ENCODE assay signal across 18 cellular contexts in genomic region chr11:58508005-58508404, GRCh38. TPM values are rescaled to one million over a fixed set of nuclear protein-coding genes. Genes with fewer than 3 reads are reported as not detected.
DNase-seq lines count a peak whose midpoint lies in the region; ATAC-seq, FAIRE-seq and TF ChIP-seq lines count a peak whose summit lies in the region.
"Had no signal": no experiment of that assay in that cellular context is flagged by ENCODE, and none has a peak within 500 bp of the region (broad histone marks: within the 10 kb centered on the region; RNA-seq: fewer than 3 reads in every experiment).

TSS of gene OR5B21 (minus strand) at chr11:58508105. CDS start at chr11:58508105, 0 bp downstream.

- intact Hi-C loops in activated CD4-positive, alpha-beta T cell treated with anti-CD3 and anti-CD28 coated beads for 36 hours (cut with DNase I, micrococcal nuclease), result loop anchor here in 1 of 2 experiments (5.0 kb wide), 1 partner anchor 116 kb away; no protein-coding TSS in a partner anchor
- intact Hi-C loops in IMR-90 (cut with micrococcal nuclease), result no loop called here

- H3K18ac ChIP-seq in IMR-90 (ENCODE audit: low read depth, low read length), result peak within 1 kb of the TSS; percentile 85

- H3K4me1 ChIP-seq in IMR-90 (ENCODE audit: control insufficient read depth, insufficient read depth, low read length) (peaks cover 4% of the 10 kb centered on the region; the same call in 1 of the 2 replicates), astrocyte (ENCODE audit: insufficient read depth, low read length) (no peaks in the 10 kb centered on the region), tibial nerve (no peaks in the 10 kb centered on the region)
- H3K4me1 ChIP-seq: BLaER1 had no signal

- H2AK9ac ChIP-seq in IMR-90 (replicated peaks; ENCODE audit: low read depth, low read length, poor library complexity), result peak within 1 kb of the TSS; percentile 30

- H3K27ac ChIP-seq in IMR-90 (ENCODE audit: insufficient read depth, low read length) (no peak within 1 kb of the TSS), astrocyte (ENCODE audit: low read depth, low read length) (no peak within 1 kb of the TSS), tibial nerve (no peak within 1 kb of the TSS)
- H3K27ac ChIP-seq: 22Rv1, BLaER1, GM23248, HL-60 had no signal

- peak within 1 kb of the TSS; percentile 30; the same call in 2 of the 3 replicates for H2BK15ac ChIP-seq in IMR-90 (ENCODE audit: low read depth, low read length)

- peak within 1 kb of the TSS; percentile 87 for H2BK120ac ChIP-seq in IMR-90 (ENCODE audit: low read depth, low read length)

- H3K9me1 ChIP-seq in IMR-90 (ENCODE audit: insufficient read depth, low read length), result peaks cover 2% of the 10 kb centered on the region; the same call in 1 of the 2 replicates

- TF ChIP-seq CTCF in IMR-90 (conservative IDR thresholded peaks at IDR 0.05; ENCODE audit: low read depth, low read length) (no peak), astrocyte (IDR thresholded peaks at IDR 0.05; ENCODE audit: insufficient read depth, low read depth, low read length) (no peak), tibial nerve (IDR thresholded peaks at IDR 0.05) (no peak)

- no peak for FAIRE-seq in astrocyte (lab: Jason Lieb, UNC)
- FAIRE-seq: H54 had no signal

- H2AK5ac ChIP-seq in IMR-90 (ENCODE audit: low read depth, low read length), result peak within 1 kb of the TSS; percentile 56; the same call in 1 of the 2 replicates

- no peaks in the 10 kb centered on the region for H3K9me3 ChIP-seq in IMR-90 (ENCODE audit: control insufficient read depth, insufficient read depth, low read length)
- H3K9me3 ChIP-seq in astrocyte (ENCODE audit: insufficient read depth, low read depth, low read length), result no peaks in the 10 kb centered on the region
- H3K9me3 ChIP-seq in tibial nerve, result no peaks in the 10 kb centered on the region
- H3K9me3 ChIP-seq: BLaER1 had no signal

- no peaks in the 10 kb centered on the region for H3K9me3 Mint-ChIP-seq in activated CD4-positive, alpha-beta T cell treated with anti-CD3 and anti-CD28 coated beads for 36 hours (ENCODE audit: low read depth)
- no peaks in the 10 kb centered on the region for H3K9me3 Mint-ChIP-seq in astrocyte (ENCODE audit: unreplicated experiment)
- peaks cover 5% of the 10 kb centered on the region for H3K9me3 Mint-ChIP-seq in stimulated activated memory B cell treated with anti-CD40 and anti-IgM and Interleukin-4, amounts not matched to agents 10 μg/mL and 1 μg/mL and 100 μg/mL, for 72 hours
- no peaks in the 10 kb centered on the region for H3K9me3 Mint-ChIP-seq in activated CD8-positive, alpha-beta memory T cell treated with anti-CD3 and anti-CD28 coated beads, Interleukin-2, amount 10 ng/mL, durations not matched to agents 7 days and 5 days (ENCODE audit: low read depth)
- H3K9me3 Mint-ChIP-seq: CD4-positive, CD25-positive, alpha-beta regulatory T cell had no signal

- H3K56ac ChIP-seq in IMR-90 (ENCODE audit: extremely low read depth, insufficient read depth, low read length), result no peak within 1 kb of the TSS

- H4K91ac ChIP-seq in IMR-90 (ENCODE audit: insufficient read depth, low read depth, low read length), result peak within 1 kb of the TSS; percentile 70

- no peaks in the 10 kb centered on the region for H3K79me1 ChIP-seq in IMR-90 (ENCODE audit: low read depth in 1 of 2, low read length in 2 of 2)

- DNase-seq in activated CD4-positive, alpha-beta T cell treated with anti-CD3 and anti-CD28 coated beads for 36 hours, result no peak
- DNase-seq in activated CD4-positive, alpha-beta T cell treated with anti-CD3 and anti-CD28 coated beads for 1 hour, result no peak
- DNase-seq in IMR-90, result no peak
- DNase-seq in astrocyte (ENCODE audit: low read depth), result no peak
- no peak for DNase-seq in tibial nerve (ENCODE audit: low spot score in 2 of 2)
- no peak for DNase-seq in occipital lobe (lab: John Stamatoyannopoulos, UW)
- no peak for DNase-seq in activated CD8-positive, alpha-beta memory T cell treated with anti-CD3 and anti-CD28 coated beads, Interleukin-2, amount 10 ng/mL, durations not matched to agents 7 days and 5 days
- DNase-seq: CD4-positive, CD25-positive, alpha-beta regulatory T cell; DMS53; GF-D8; GM23248 had no signal

- POLR2A ChIA-PET in activated CD4-positive, alpha-beta T cell treated with anti-CD3 and anti-CD28 coated beads for 36 hours (lab: Charles Lee), result no interaction called here
- POLR2A ChIA-PET in IMR-90 (lab: Charles Lee; ENCODE audit: unreplicated experiment), result no interaction called here

- H2BK20ac ChIP-seq in IMR-90 (ENCODE audit: low read depth, low read length), result peak within 1 kb of the TSS; percentile 93

- no peak within 1 kb of the TSS for H3K9ac ChIP-seq in IMR-90 (ENCODE audit: low read depth, low read length)
- no peak within 1 kb of the TSS for H3K9ac ChIP-seq in astrocyte (ENCODE audit: low read length)
- H3K9ac ChIP-seq: BLaER1, GM23248 had no signal

- TF ChIP-seq POLR2A in IMR-90 (IDR thresholded peaks at IDR 0.05; ENCODE audit: low read depth, low read length), result no peak
- no peak for TF ChIP-seq POLR2A in tibial nerve (IDR thresholded peaks at IDR 0.05)

- BruUV-seq in IMR-90 (replicated peaks; lab: Mats Ljungman, UMichigan), result no TSS peak

- ATAC-seq in activated CD4-positive, alpha-beta T cell treated with anti-CD3 and anti-CD28 coated beads for 36 hours, result no peak
- no peak for ATAC-seq in IMR-90 (ENCODE audit: low read depth)
- no peak for ATAC-seq in stimulated activated memory B cell treated with anti-CD40 and anti-IgM and Interleukin-4, amounts not matched to agents 10 μg/mL and 1 μg/mL and 100 μg/mL, for 72 hours
- no peak for ATAC-seq in activated CD8-positive, alpha-beta memory T cell treated with anti-CD3 and anti-CD28 coated beads, Interleukin-2, amount 10 ng/mL, durations not matched to agents 7 days and 5 days
- ATAC-seq: HCT116 had no signal

- peak within 1 kb of the TSS; percentile 41 for H3K27ac Mint-ChIP-seq in activated CD4-positive, alpha-beta T cell treated with anti-CD3 and anti-CD28 coated beads for 36 hours
- H3K27ac Mint-ChIP-seq in astrocyte (ENCODE audit: unreplicated experiment), result peak within 1 kb of the TSS; percentile 15
- peak within 1 kb of the TSS; percentile 96 for H3K27ac Mint-ChIP-seq in stimulated activated memory B cell treated with anti-CD40 and anti-IgM and Interleukin-4, amounts not matched to agents 10 μg/mL and 1 μg/mL and 100 μg/mL, for 72 hours
- H3K27ac Mint-ChIP-seq in activated CD8-positive, alpha-beta memory T cell treated with anti-CD3 and anti-CD28 coated beads, Interleukin-2, amount 10 ng/mL, durations not matched to agents 7 days and 5 days, result no peak within 1 kb of the TSS

- no peak within 1 kb of the TSS for H3K4me3 Mint-ChIP-seq in activated CD4-positive, alpha-beta T cell treated with anti-CD3 and anti-CD28 coated beads for 36 hours
- H3K4me3 Mint-ChIP-seq in astrocyte (ENCODE audit: unreplicated experiment), result no peak within 1 kb of the TSS
- peak within 1 kb of the TSS; percentile 25 for H3K4me3 Mint-ChIP-seq in stimulated activated memory B cell treated with anti-CD40 and anti-IgM and Interleukin-4, amounts not matched to agents 10 μg/mL and 1 μg/mL and 100 μg/mL, for 72 hours
- no peak within 1 kb of the TSS for H3K4me3 Mint-ChIP-seq in activated CD8-positive, alpha-beta memory T cell treated with anti-CD3 and anti-CD28 coated beads, Interleukin-2, amount 10 ng/mL, durations not matched to agents 7 days and 5 days
- H3K4me3 Mint-ChIP-seq: CD4-positive, CD25-positive, alpha-beta regulatory T cell had no signal

- H4K8ac ChIP-seq in IMR-90 (ENCODE audit: low read depth in 2 of 2, low read length in 2 of 2), result peak within 1 kb of the TSS; percentile 41 to 65; a peak in 2 of 4 replicates

- H3K79me2 ChIP-seq in astrocyte (ENCODE audit: insufficient read depth, low read length), result no peaks in the 10 kb centered on the region

- H3K36me3 ChIP-seq in IMR-90 (ENCODE audit: control insufficient read depth, insufficient read depth, low read length) (no peaks in the 10 kb centered on the region), astrocyte (ENCODE audit: insufficient read depth, low read length) (no peaks in the 10 kb centered on the region), tibial nerve (no peaks in the 10 kb centered on the region)
- H3K36me3 ChIP-seq: BLaER1 had no signal

- in situ Hi-C loops in IMR-90 (cut with MboI; ENCODE audit: low sequenced_read_pairs), result loop anchor here (25.0 kb wide), 1 partner anchor 1021 kb away; no protein-coding TSS in a partner anchor

- no peaks in the 10 kb centered on the region for H3K27me3 Mint-ChIP-seq in activated CD4-positive, alpha-beta T cell treated with anti-CD3 and anti-CD28 coated beads for 36 hours
- no peaks in the 10 kb centered on the region for H3K27me3 Mint-ChIP-seq in astrocyte (ENCODE audit: low read depth, unreplicated experiment)
- H3K27me3 Mint-ChIP-seq in stimulated activated memory B cell treated with anti-CD40 and anti-IgM and Interleukin-4, amounts not matched to agents 10 μg/mL and 1 μg/mL and 100 μg/mL, for 72 hours, result no peaks in the 10 kb centered on the region
- no peaks in the 10 kb centered on the region for H3K27me3 Mint-ChIP-seq in activated CD8-positive, alpha-beta memory T cell treated with anti-CD3 and anti-CD28 coated beads, Interleukin-2, amount 10 ng/mL, durations not matched to agents 7 days and 5 days
- H3K27me3 Mint-ChIP-seq: CD4-positive, CD25-positive, alpha-beta regulatory T cell had no signal

- H3K36me3 Mint-ChIP-seq in activated CD4-positive, alpha-beta T cell treated with anti-CD3 and anti-CD28 coated beads for 36 hours (ENCODE audit: low read depth), result peaks cover 7% of the 10 kb centered on the region
- no peaks in the 10 kb centered on the region for H3K36me3 Mint-ChIP-seq in astrocyte (ENCODE audit: low read depth, unreplicated experiment)
- peaks cover 24% of the 10 kb centered on the region for H3K36me3 Mint-ChIP-seq in stimulated activated memory B cell treated with anti-CD40 and anti-IgM and Interleukin-4, amounts not matched to agents 10 μg/mL and 1 μg/mL and 100 μg/mL, for 72 hours
- peaks cover 19% of the 10 kb centered on the region for H3K36me3 Mint-ChIP-seq in activated CD8-positive, alpha-beta memory T cell treated with anti-CD3 and anti-CD28 coated beads, Interleukin-2, amount 10 ng/mL, durations not matched to agents 7 days and 5 days

- no peak for TF ChIP-seq EP300 in tibial nerve (IDR thresholded peaks at IDR 0.05)

- no peak within 1 kb of the TSS for H3K4me2 ChIP-seq in IMR-90 (ENCODE audit: low read depth, low read length)
- H3K4me2 ChIP-seq in astrocyte (ENCODE audit: low read length), result no peak within 1 kb of the TSS
- H3K4me2 ChIP-seq: BLaER1 had no signal

- H2AFZ ChIP-seq in IMR-90 (replicated peaks; ENCODE audit: low read length, poor library complexity) (peak within 1 kb of the TSS; percentile 24), astrocyte (ENCODE audit: low read depth, low read length) (no peak within 1 kb of the TSS)
- H2AFZ ChIP-seq: GM23248 had no signal

- H3K23ac ChIP-seq in IMR-90 (ENCODE audit: low read depth, low read length), result 0 out of 2 replicates have a peak within 1 kb of the TSS, but pooled peaks have one; percentile 12

- WGBS in IMR-90 (ENCODE audit: extremely low coverage in 2 of 2, insufficient read length in 1 of 2), 2 experiments, result no CpG with 5 or more reads among the region's 1 CpG
- WGBS in tibial nerve, 2 donors, result 94 to 100% methylated on average over 1 of the region's 1 CpG

- H3K14ac ChIP-seq in IMR-90 (replicated peaks; ENCODE audit: low read depth, low read length), result 0 out of 2 replicates have a peak within 1 kb of the TSS, but pooled peaks have one; percentile 33

- H3K4me1 Mint-ChIP-seq in activated CD4-positive, alpha-beta T cell treated with anti-CD3 and anti-CD28 coated beads for 36 hours, result peaks cover 19% of the 10 kb centered on the region
- H3K4me1 Mint-ChIP-seq in astrocyte (ENCODE audit: low read depth, unreplicated experiment), result peaks cover 6% of the 10 kb centered on the region
- H3K4me1 Mint-ChIP-seq in stimulated activated memory B cell treated with anti-CD40 and anti-IgM and Interleukin-4, amounts not matched to agents 10 μg/mL and 1 μg/mL and 100 μg/mL, for 72 hours, result peaks cover 39% of the 10 kb centered on the region
- H3K4me1 Mint-ChIP-seq in activated CD8-positive, alpha-beta memory T cell treated with anti-CD3 and anti-CD28 coated beads, Interleukin-2, amount 10 ng/mL, durations not matched to agents 7 days and 5 days, result peaks cover 2% of the 10 kb centered on the region
- H3K4me1 Mint-ChIP-seq: CD4-positive, CD25-positive, alpha-beta regulatory T cell had no signal

- H3K27me3 ChIP-seq in IMR-90 (ENCODE audit: control insufficient read depth, insufficient read depth, low read length) (no peaks in the 10 kb centered on the region), astrocyte (ENCODE audit: insufficient read depth, low read length) (no peaks in the 10 kb centered on the region), tibial nerve (no peaks in the 10 kb centered on the region)
- H3K27me3 ChIP-seq: BLaER1 had no signal

- H3K4me3 ChIP-seq in IMR-90 (ENCODE audit: insufficient read depth, low read depth, low read length) (no peak within 1 kb of the TSS), astrocyte (ENCODE audit: insufficient read depth, low read depth, low read length) (no peak within 1 kb of the TSS), tibial nerve (no peak within 1 kb of the TSS)
- H3K4me3 ChIP-seq: BLaER1, GM23248 had no signal

- peak within 1 kb of the TSS; percentile 74; the same call in 1 of the 2 replicates for H4K5ac ChIP-seq in IMR-90 (ENCODE audit: low read depth, low read length)

- dilution Hi-C loops in IMR-90 (cut with HindIII; ENCODE audit: low sequenced_read_pairs, unreplicated experiment), result no loop called here

- H3K4ac ChIP-seq in IMR-90 (ENCODE audit: low read depth, low read length), result peak within 1 kb of the TSS; percentile 45

- no peak for TF ChIP-seq RAD21 in IMR-90 (IDR thresholded peaks at IDR 0.05; ENCODE audit: low read length)

- peak within 1 kb of the TSS; percentile 83 for H2BK5ac ChIP-seq in IMR-90 (ENCODE audit: low read depth, low read length, poor library complexity, severe bottlenecking)

- H4K20me1 ChIP-seq in IMR-90 (ENCODE audit: insufficient read depth, low read length) (no peaks in the 10 kb centered on the region), astrocyte (ENCODE audit: insufficient read depth, low read length) (no peaks in the 10 kb centered on the region)
- H4K20me1 ChIP-seq: BLaER1 had no signal

- CTCF ChIA-PET in activated CD4-positive, alpha-beta T cell treated with anti-CD3 and anti-CD28 coated beads for 36 hours (lab: Charles Lee), result no interaction called here
- CTCF ChIA-PET in IMR-90 (lab: Yijun Ruan, JAX), result interaction anchor here (0.6 kb wide), 1 partner anchor 708 kb away, joined by 5 read pairs; no protein-coding TSS in a partner anchor
- CTCF ChIA-PET in activated CD8-positive, alpha-beta memory T cell treated with anti-CD3 and anti-CD28 coated beads, Interleukin-2, amount 10 ng/mL, durations not matched to agents 7 days and 5 days (lab: Charles Lee), result no interaction called here

RNA-seq across cellular contexts. Expression of gene OR5B21, which starts in this region (rescaled TPM):
- under 1 TPM in 1 of 2 experiments, not detected in 1; 0.33 TPM for total RNA-seq in activated CD4-positive, alpha-beta T cell treated with anti-CD3 and anti-CD28 coated beads for 36 hours
- total RNA-seq in IMR-90 (2012; rRNA removed) (not detected in 2 replicates), astrocyte (not detected in 2 replicates), tibial nerve (not detected), occipital lobe (not detected)
- polyA plus RNA-seq in IMR-90 (2012; rRNA removed), result not detected in 2 replicates
- polyA plus RNA-seq in IMR-90 (2012; cell fraction: cytosol; rRNA removed), result not detected in 2 replicates
- polyA plus RNA-seq in IMR-90 (2012; cell fraction: nucleus; rRNA removed; ENCODE audit: low replicate concordance), result 0.11 TPM in 1 of 2 replicates, not detected in the other
- under 1 TPM; 0.44 to 0.96 TPM for total RNA-seq in activated CD8-positive, alpha-beta memory T cell treated with anti-CD3 and anti-CD28 coated beads, Interleukin-2, amount 10 ng/mL, durations not matched to agents 7 days and 5 days
- total RNA-seq: A673; CD4-positive, CD25-positive, alpha-beta regulatory T cell; GM23248 had no signal
- polyA plus RNA-seq: CD4-positive, CD25-positive, alpha-beta regulatory T cell; GM23248 had no signal
